Comparison of ENCODE assay signal across 27 cellular contexts in the genomic region with DNA sequence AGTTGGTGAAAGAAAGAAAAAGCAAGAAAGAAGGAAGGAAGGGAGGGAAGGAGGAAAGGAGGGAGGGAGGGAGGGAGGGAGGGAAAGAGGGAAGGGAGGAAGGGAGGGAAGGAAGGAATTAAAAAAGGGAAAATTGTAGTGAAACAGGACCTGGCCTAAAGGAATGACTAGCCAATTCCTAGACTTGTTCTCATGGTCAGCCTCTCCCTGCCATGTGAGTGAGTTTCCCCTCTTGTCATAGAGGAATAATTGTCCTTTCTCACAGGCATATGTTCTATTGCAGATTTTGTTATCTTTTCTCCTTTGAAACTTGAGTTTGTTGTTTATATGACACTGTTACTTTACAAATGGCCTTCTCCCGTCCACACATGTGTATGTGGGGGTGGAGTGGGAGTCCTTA.
"Had no signal": no experiment of that assay in that cellular context is flagged by ENCODE, and none has a peak within 500 bp of the region (broad histone marks: within the 10 kb centered on the region; RNA-seq: fewer than 3 reads in every experiment).

No MANE protein-coding gene starts in this region.

- H3K4me3 ChIP-seq: left lung, lower lobe of right lung, ovary, prostate gland, sigmoid colon, spleen, tibial nerve, uterus had no signal

- H3K4me1 ChIP-seq: left lung, lower lobe of right lung, prostate gland, sigmoid colon, spleen, tibial nerve, uterus had no signal

- FAIRE-seq: keratinocyte, small intestine had no signal

- ATAC-seq: left cardiac atrium; natural killer cell; right cardiac atrium; stimulated activated memory B cell treated with anti-CD40 and anti-IgM and Interleukin-4, amounts not matched to agents 10 μg/mL and 1 μg/mL and 100 μg/mL, for 72 hours; stimulated activated naive CD8-positive, alpha-beta T cell treated with anti-CD3 and anti-CD28 coated beads, Interleukin-15, amount 100 ng/mL, for 72 hours had no signal

- H3K36me3 ChIP-seq: left lung, lower lobe of right lung, ovary, prostate gland, sigmoid colon, uterus had no signal

- H3K27ac ChIP-seq: left lung, lower lobe of right lung, ovary, prostate gland, sigmoid colon, spleen, tibial nerve, uterus had no signal

- H3K27me3 ChIP-seq: left lung, ovary, sigmoid colon, spleen, tibial nerve, uterus had no signal

- DNase-seq: hippocampal formation; kidney glomerular epithelial cell; left cardiac atrium; left lung; lower lobe of right lung; mammary epithelial cell; mesenchymal stem cell; naive B cell; natural killer cell; ovary; posterior cingulate gyrus; retina; right cardiac atrium; sigmoid colon; small intestine; spleen; stimulated activated CD4-positive, alpha-beta T cell treated with anti-CD3 and anti-CD28 coated beads, Interleukin-2, amount 100 ng/mL, for 48 hours; stimulated activated CD4-positive, alpha-beta T cell treated with anti-CD3 and anti-CD28 coated beads, Interleukin-4, amount 100 ng/mL, for 4 hours; stimulated activated CD8-positive, alpha-beta memory T cell treated with anti-CD3 and anti-CD28 coated beads, Interleukin-4, amount 100 ng/mL, for 48 hours; stimulated activated naive CD4-positive, alpha-beta T cell treated with Interleukin-2 at 50 U/mL for 16 hours; stimulated activated naive CD8-positive, alpha-beta T cell treated with anti-CD3 and anti-CD28 coated beads, Interleukin-15, amount 100 ng/mL, for 72 hours; substantia nigra; uterus had no signal

- H3K9me3 ChIP-seq: left lung, lower lobe of right lung, ovary, prostate gland, sigmoid colon, tibial nerve, uterus had no signal
